Comparison of ENCODE assay signal across 22 cellular contexts in the genomic region with DNA sequence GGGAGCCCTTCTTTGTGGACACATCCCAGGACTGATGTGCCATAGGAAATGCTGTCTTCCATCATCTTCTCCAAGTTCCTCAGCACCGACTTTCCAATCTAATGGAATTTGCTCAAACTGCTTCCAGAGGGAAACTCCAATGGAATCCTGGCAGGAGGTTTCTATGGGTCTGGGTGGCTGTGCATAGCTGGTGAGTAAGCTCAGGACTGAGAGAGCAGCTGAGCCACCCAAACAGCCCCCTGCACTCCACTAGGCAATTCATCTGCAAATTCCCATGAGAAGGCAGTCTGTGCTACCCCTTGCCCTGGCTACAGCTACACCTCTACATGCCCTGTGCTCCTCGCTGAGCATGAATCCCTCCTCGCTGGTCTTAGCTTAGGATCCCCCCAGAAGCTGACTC.
"Had no signal": no experiment of that assay in that cellular context is flagged by ENCODE, and none has a peak within 500 bp of the region (broad histone marks: within the 10 kb centered on the region; RNA-seq: fewer than 3 reads in every experiment).

No MANE protein-coding gene starts in this region.

- H3K4me3 Mint-ChIP-seq: memory B cell; mesothelial cell of epicardium; natural killer cell treated with Interleukin-12 subunit alpha and Interleukin-12 subunit beta and Interleukin-15 and Interleukin-18, amount 100 ng/mL, for 72 hours; neural progenitor cell; type B pancreatic cell had no signal

- H3K4me3 ChIP-seq: esophagus squamous epithelium, lower lobe of right lung, neural progenitor cell, prostate gland, skin epidermis, stomach, thoracic aorta had no signal

- H3K4me2 ChIP-seq: neural progenitor cell had no signal

- H3K36me3 Mint-ChIP-seq: memory B cell; mesothelial cell of epicardium; natural killer cell treated with Interleukin-12 subunit alpha and Interleukin-12 subunit beta and Interleukin-15 and Interleukin-18, amount 100 ng/mL, for 72 hours; neural progenitor cell; type B pancreatic cell had no signal

- H3K27me3 ChIP-seq: esophagus squamous epithelium, neural progenitor cell had no signal

- H3K9ac ChIP-seq: neural progenitor cell, parathyroid adenoma had no signal

- H3K27ac ChIP-seq: esophagus squamous epithelium, lower lobe of right lung, neural progenitor cell, parathyroid adenoma, prostate gland, skin epidermis, stomach had no signal

- H3K36me3 ChIP-seq: esophagus squamous epithelium, neural progenitor cell, prostate gland, stomach, thoracic aorta had no signal

- H3K27me3 Mint-ChIP-seq: memory B cell had no signal

- ATAC-seq: left lobe of liver, lower lobe of right lung, sciatic nerve had no signal

- H2AFZ ChIP-seq: neural progenitor cell, parathyroid adenoma had no signal

- H3K9me3 Mint-ChIP-seq: memory B cell; mesothelial cell of epicardium; natural killer cell treated with Interleukin-12 subunit alpha and Interleukin-12 subunit beta and Interleukin-15 and Interleukin-18, amount 100 ng/mL, for 72 hours; neural progenitor cell; type B pancreatic cell had no signal

- H3K4me1 Mint-ChIP-seq: memory B cell had no signal

- H3K79me2 ChIP-seq: parathyroid adenoma had no signal

- H3K4me1 ChIP-seq: lower lobe of right lung, prostate gland, stomach had no signal

- DNase-seq: dermis blood vessel endothelial cell; esophagus squamous epithelium; foreskin melanocyte; head of caudate nucleus; hippocampal formation; lower lobe of right lung; nucleus accumbens; stimulated activated CD4-positive, alpha-beta T cell treated with anti-CD3 and anti-CD28 coated beads, Interleukin-12 subunit alpha, Interleukin-12 subunit beta, amount 100 ng/mL, for 4 hours; stimulated activated naive CD4-positive, alpha-beta T cell; stomach; substantia nigra had no signal

- H3K27ac Mint-ChIP-seq: memory B cell; mesothelial cell of epicardium; natural killer cell treated with Interleukin-12 subunit alpha and Interleukin-12 subunit beta and Interleukin-15 and Interleukin-18, amount 100 ng/mL, for 72 hours; neural progenitor cell; type B pancreatic cell had no signal

- H3K9me3 ChIP-seq: esophagus squamous epithelium, lower lobe of right lung, prostate gland, stomach, thoracic aorta had no signal
